In genomic region chr1:211258310-211258755, GRCh38 we compare ENCODE assay signal across 1 cellular context.
TF ChIP-seq lines count a peak whose summit lies in the region.

No MANE protein-coding gene starts in this region.

TF ChIP-seq in GM12878, 131 proteins besides CTCF, POLR2A, EP300 and RAD21 (continued from another document):
- TF ChIP-seq MEF2A (IDR thresholded peaks at IDR 0.05; ENCODE audit: insufficient read depth, low read depth, low read length) (no peak), EED (IDR thresholded peaks at IDR 0.05; ENCODE audit: low read depth) (peak; percentile 8; the same call in 1 of the 2 replicates), RELB (IDR thresholded peaks at IDR 0.05; ENCODE audit: low read depth) (0 out of 2 replicates have a peak, but pooled peaks have one; percentile 15), NR2C2 (IDR thresholded peaks at IDR 0.05; ENCODE audit: borderline replicate concordance, control insufficient read depth, insufficient read length, low read depth) (no peak), CHD1 (IDR thresholded peaks at IDR 0.05; ENCODE audit: low read depth, low read length) (0 out of 2 replicates have a peak, but pooled peaks have one; percentile 16), BCL11A (IDR thresholded peaks at IDR 0.05; ENCODE audit: low read depth, low read length) (no peak), MLLT1 (IDR thresholded peaks at IDR 0.05) (peak; percentile 85; the same call in 1 of the 2 replicates), PML (IDR thresholded peaks at IDR 0.05; ENCODE audit: low read length) (peak; percentile 61), E4F1 (IDR thresholded peaks at IDR 0.05; ENCODE audit: borderline replicate concordance, partially characterized antibody) (peak; percentile 52), SMAD5 (IDR thresholded peaks at IDR 0.05; ENCODE audit: low read depth) (0 out of 2 replicates have a peak, but pooled peaks have one; percentile 19), MTA2 (IDR thresholded peaks at IDR 0.05; ENCODE audit: low read depth) (0 out of 2 replicates have a peak, but pooled peaks have one; percentile 38), ZBED1 (IDR thresholded peaks at IDR 0.05; ENCODE audit: borderline replicate concordance) (no peak), POLR2AphosphoS5 (IDR thresholded peaks at IDR 0.05; ENCODE audit: low read length) (peak; percentile 69; the same call in 1 of the 2 replicates), MTA3 (IDR thresholded peaks at IDR 0.05; ENCODE audit: borderline replicate concordance, low read length) (peak; percentile 80; the same call in 1 of the 2 replicates), CREM (IDR thresholded peaks at IDR 0.05; ENCODE audit: low read depth) (0 out of 2 replicates have a peak, but pooled peaks have one; percentile 4), ZBTB40 (IDR thresholded peaks at IDR 0.05; ENCODE audit: borderline replicate concordance) (0 out of 2 replicates have a peak, but pooled peaks have one; percentile 15)
